Comparison of ENCODE assay signal across 18 cellular contexts in the genomic region with DNA sequence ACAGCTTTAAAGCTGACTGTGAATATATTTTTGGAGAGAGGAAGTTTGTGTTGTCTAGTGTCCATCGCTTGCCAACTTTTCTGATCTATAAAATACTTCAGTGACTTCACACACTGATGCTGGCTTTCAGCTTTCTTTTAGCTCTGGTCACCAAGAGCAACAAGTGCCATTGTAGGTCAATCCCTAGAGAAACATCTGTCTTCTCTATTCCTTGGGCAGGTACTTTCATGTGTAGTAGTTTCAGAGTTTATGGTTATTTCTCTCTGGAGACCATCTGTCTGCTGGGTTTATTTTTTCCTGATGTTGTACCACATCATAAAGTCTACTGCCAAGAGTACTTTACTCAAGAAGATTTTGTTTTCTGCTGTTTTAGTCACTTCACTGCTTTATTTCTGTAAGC.
A peak's percentile ranks its signal among the peaks of the same experiment; 100 is the strongest.
DNase-seq lines count a peak whose midpoint lies in the region; ATAC-seq, FAIRE-seq and TF ChIP-seq lines count a peak whose summit lies in the region.
"Had no signal": no experiment of that assay in that cellular context is flagged by ENCODE, and none has a peak within 500 bp of the region (broad histone marks: within the 10 kb centered on the region; RNA-seq: fewer than 3 reads in every experiment).

No MANE protein-coding gene starts in this region.

- peak; percentile 51 for ATAC-seq in GM21529 (IDR thresholded peaks at IDR 0.05; ENCODE audit: unreplicated experiment)
- peak; percentile 58 for ATAC-seq in HG03175 (IDR thresholded peaks at IDR 0.05; ENCODE audit: unreplicated experiment)
- ATAC-seq in activated T-cell treated with anti-CD3 and anti-CD28 coated beads, Interleukin-2, amount 50 U/mL, for 72 hours (replicated peaks in 1 of 2), result no peak
- no peak for ATAC-seq in HG03571 (IDR thresholded peaks at IDR 0.05; ENCODE audit: unreplicated experiment)
- ATAC-seq in HG03432 (IDR thresholded peaks at IDR 0.05; ENCODE audit: unreplicated experiment), result no peak

- FAIRE-seq in RCC 7860 (lab: Jason Lieb, UNC), result no peak
- FAIRE-seq: frontal cortex had no signal

- H3K4me3 Mint-ChIP-seq in activated T-cell treated with anti-CD3 and anti-CD28 coated beads, Interleukin-2, amount 50 U/mL, for 72 hours, result no peak overlapping the region
- H3K4me3 Mint-ChIP-seq: activated CD4-positive, alpha-beta memory T cell treated with anti-CD3 and anti-CD28 coated beads for 36 hours had no signal

- H3K27me3 Mint-ChIP-seq in activated T-cell treated with anti-CD3 and anti-CD28 coated beads, Interleukin-2, amount 50 U/mL, for 72 hours (ENCODE audit: low read depth), result no peaks in the 10 kb centered on the region
- H3K27me3 Mint-ChIP-seq: activated CD4-positive, alpha-beta memory T cell treated with anti-CD3 and anti-CD28 coated beads for 36 hours had no signal

- intact Hi-C loops in esophagus muscularis mucosa (cut with DNase I), result no loop called here

- DNase-seq in EH (ENCODE audit: low read depth) (peak; percentile 31), esophagus muscularis mucosa (ENCODE audit: extremely low spot score) (no peak), RCC 7860 (ENCODE audit: low spot score) (no peak)
- DNase-seq in activated T-cell treated with anti-CD3 and anti-CD28 coated beads, Interleukin-2, amount 50 U/mL, for 72 hours, result no peak
- DNase-seq: activated CD4-positive, alpha-beta memory T cell treated with anti-CD3 and anti-CD28 coated beads for 36 hours; amygdala; IMR-90; mammary epithelial cell; NCI-H1048; NCI-H345; OCI-M1; stimulated activated naive CD4-positive, alpha-beta T cell had no signal

- peak overlapping the region in 3 of 4 donors; percentile 5 to 57 (median 54) for H3K27ac ChIP-seq in esophagus muscularis mucosa (replicated peaks in 1 of 4)
- H3K27ac ChIP-seq: neutrophil had no signal

- H3K4me1 Mint-ChIP-seq in activated T-cell treated with anti-CD3 and anti-CD28 coated beads, Interleukin-2, amount 50 U/mL, for 72 hours (ENCODE audit: low read depth), result no peaks in the 10 kb centered on the region

- H3K36me3 Mint-ChIP-seq in activated T-cell treated with anti-CD3 and anti-CD28 coated beads, Interleukin-2, amount 50 U/mL, for 72 hours (ENCODE audit: insufficient read depth in 2 of 2), result no peaks in the 10 kb centered on the region

- H3K36me3 ChIP-seq in esophagus muscularis mucosa, result no peaks in the 10 kb centered on the region
- H3K36me3 ChIP-seq: neutrophil had no signal

- no peak for TF ChIP-seq CTCF in esophagus muscularis mucosa (IDR thresholded peaks at IDR 0.05)

- peaks cover 2% of the 10 kb centered on the region in 2 donors for H3K9me3 Mint-ChIP-seq in activated T-cell treated with anti-CD3 and anti-CD28 coated beads, Interleukin-2, amount 50 U/mL, for 72 hours

- TF ChIP-seq POLR2A in esophagus muscularis mucosa (IDR thresholded peaks at IDR 0.05; ENCODE audit: low read depth), result no peak

- no peak overlapping the region for H3K4me3 ChIP-seq in esophagus muscularis mucosa

- no peak overlapping the region for H3K27ac Mint-ChIP-seq in activated T-cell treated with anti-CD3 and anti-CD28 coated beads, Interleukin-2, amount 50 U/mL, for 72 hours
- H3K27ac Mint-ChIP-seq: activated CD4-positive, alpha-beta memory T cell treated with anti-CD3 and anti-CD28 coated beads for 36 hours had no signal

- no peak for TF ChIP-seq EP300 in esophagus muscularis mucosa (IDR thresholded peaks at IDR 0.05)

- H3K4me1 ChIP-seq in esophagus muscularis mucosa, result peaks cover 0 to 29% (median 15%) of the 10 kb centered on the region in 4 donors

- H3K9me3 ChIP-seq in esophagus muscularis mucosa, result no peaks in the 10 kb centered on the region
- H3K9me3 ChIP-seq: neutrophil had no signal

- H3K27me3 ChIP-seq in esophagus muscularis mucosa, result no peaks in the 10 kb centered on the region
- H3K27me3 ChIP-seq: neutrophil had no signal

- 45% methylated on average over 1 of the region's 1 CpG for WGBS in esophagus muscularis mucosa

Comparison
In these comparisons a context has a peak if more than half of its experiments do, and no peak if none do; other contexts are left out.
1. ATAC-seq: peak in GM21529 (single experiment) and HG03175 (single experiment); none in activated T-cell treated with anti-CD3 and anti-CD28 coated beads, Interleukin-2, amount 50 U/mL, for 72 hours (0 of 2), HG03571 (single experiment) and HG03432 (single experiment).